Comparison of ENCODE assay signal across 20 cellular contexts in the genomic region with DNA sequence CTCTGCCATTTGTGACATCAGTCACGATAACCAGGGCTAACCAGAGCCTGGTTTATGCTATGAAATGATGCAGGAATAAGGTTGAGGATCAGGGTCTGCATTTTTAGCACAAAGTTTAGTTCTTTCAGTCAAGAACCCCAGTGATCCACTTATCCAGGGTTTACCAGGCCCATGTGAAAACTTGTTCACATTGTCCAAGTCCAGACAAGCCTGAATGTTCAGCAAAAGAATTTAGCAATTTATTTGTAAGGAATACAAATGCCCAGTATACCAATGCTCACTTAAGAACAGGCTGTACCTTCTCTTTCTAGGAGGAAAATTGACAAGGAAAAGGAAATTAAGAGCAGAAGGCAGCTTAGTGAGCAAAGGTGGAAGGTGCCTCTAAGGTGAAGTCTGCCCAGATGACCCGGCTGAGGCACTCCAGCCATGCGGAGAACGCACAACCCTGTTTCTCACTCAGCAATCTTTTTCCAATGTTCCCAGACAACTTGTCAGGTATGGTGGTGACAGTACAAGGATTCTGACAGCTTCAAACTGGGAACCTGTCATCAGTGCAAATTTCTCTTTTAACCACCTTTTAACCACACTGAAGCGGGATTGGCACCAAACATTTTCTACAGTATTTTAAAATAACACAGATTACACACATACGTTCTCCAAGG. TPM values are rescaled to one million over a fixed set of nuclear protein-coding genes. Genes with fewer than 3 reads are reported as not detected.
A peak's percentile ranks its signal among the peaks of the same experiment; 100 is the strongest.
DNase-seq lines count a peak whose midpoint lies in the region; ATAC-seq, FAIRE-seq and TF ChIP-seq lines count a peak whose summit lies in the region.
"Had no signal": no experiment of that assay in that cellular context is flagged by ENCODE, and none has a peak within 500 bp of the region (broad histone marks: within the 10 kb centered on the region; RNA-seq: fewer than 3 reads in every experiment).

No MANE protein-coding gene starts in this region.

- H3K4me1 Mint-ChIP-seq in CD8-positive, alpha-beta T cell (ENCODE audit: low read depth) = no peaks in the 10 kb centered on the region

- TF ChIP-seq RAD21 in HepG2 (CRISPR knock-in tag; IDR thresholded peaks at IDR 0.05) = no peak

- H2AFZ ChIP-seq in HepG2 (ENCODE audit: low read length) (no peak overlapping the region), trophoblast cell (ENCODE audit: insufficient read depth, low read length, poor library complexity) (no peak overlapping the region)

- no peak overlapping the region for H3K4ac ChIP-seq in trophoblast cell (ENCODE audit: low read depth, low read length)

- no peak overlapping the region for H3K27ac ChIP-seq in HepG2 (ENCODE audit: extremely low read length, insufficient read depth, low read length)
- H3K27ac ChIP-seq in right lobe of liver = no peak overlapping the region
- H3K27ac ChIP-seq in esophagus muscularis mucosa (replicated peaks in 1 of 4) = no peak overlapping the region
- no peak overlapping the region for H3K27ac ChIP-seq in trophoblast cell (ENCODE audit: low read depth, low read length)
- no peak overlapping the region for H3K27ac ChIP-seq in CD8-positive, alpha-beta T cell (ENCODE audit: low read depth, low read length)
- H3K27ac ChIP-seq in adrenal gland = no peak overlapping the region
- H3K27ac ChIP-seq: BLaER1 treated with 17β-estradiol and CSF1 and Interleukin-3, amounts not matched to agents 10 nM and 100 nM had no signal

- no peak overlapping the region for H2BK12ac ChIP-seq in trophoblast cell (ENCODE audit: low read length)

- no peak overlapping the region for H2AK5ac ChIP-seq in trophoblast cell (ENCODE audit: low read length)

- H3K79me2 ChIP-seq in HepG2 (ENCODE audit: insufficient read depth, low read length) (peaks cover 5% of the 10 kb centered on the region), trophoblast cell (ENCODE audit: control insufficient read depth, insufficient read depth, low read length, poor library complexity) (no peaks in the 10 kb centered on the region)

- no peak overlapping the region for H4K8ac ChIP-seq in trophoblast cell (ENCODE audit: low read depth, low read length)

- H3K36me3 ChIP-seq in HepG2 (replicated peaks in 1 of 2; ENCODE audit: control insufficient read depth in 1 of 2, insufficient read depth in 2 of 2, low read length in 2 of 2) (peaks cover 7 to 11% of the 10 kb centered on the region in 2 experiments), right lobe of liver (no peaks in the 10 kb centered on the region), esophagus muscularis mucosa (peaks cover 0 to 16% (median 8%) of the 10 kb centered on the region in 4 donors), trophoblast cell (ENCODE audit: control insufficient read depth in 1 of 2, insufficient read depth in 2 of 2, low read length in 2 of 2) (peaks cover 6% of the 10 kb centered on the region in 2 experiments), adrenal gland (replicated peaks in 1 of 2) (no peaks in the 10 kb centered on the region)
- no peaks in the 10 kb centered on the region for H3K36me3 ChIP-seq in CD8-positive, alpha-beta T cell (ENCODE audit: insufficient read depth, low read length)
- H3K36me3 ChIP-seq: MG63 had no signal

- H2BK5ac ChIP-seq in trophoblast cell (ENCODE audit: low read depth, low read length, poor library complexity) = no peak overlapping the region

- FAIRE-seq in HepG2 (lab: Jason Lieb, UNC) = no peak
- FAIRE-seq in D721Med (lab: Jason Lieb, UNC) = no peak
- FAIRE-seq: A204.1, GM12878 had no signal

- CTCF ChIA-PET in HepG2 (lab: Yijun Ruan, JAX; ENCODE audit: low intra/inter-chr PET ratio, low total read pairs) = no interaction called here
- CTCF ChIA-PET in CD8-positive, alpha-beta T cell (lab: Charles Lee) = no interaction called here

- H3K9me3 Mint-ChIP-seq in CD8-positive, alpha-beta T cell = no peaks in the 10 kb centered on the region

- intact Hi-C loops in HepG2 (cut with micrococcal nuclease; ENCODE audit: unreplicated experiment) (no loop called here), right lobe of liver (cut with DNase I) (no loop called here), esophagus muscularis mucosa (cut with DNase I) (no loop called here), adrenal gland (cut with DNase I) (no loop called here)
- intact Hi-C loops in CD8-positive, alpha-beta T cell (cut with DNase I, micrococcal nuclease) = no loop called here

- H3K4me3 ChIP-seq in HepG2 (replicated peaks in 1 of 3; ENCODE audit: insufficient read depth in 1 of 3, low read depth in 2 of 3, low read length in 3 of 3) (no peak overlapping the region), right lobe of liver (no peak overlapping the region), esophagus muscularis mucosa (no peak overlapping the region), trophoblast cell (ENCODE audit: low read depth, low read length) (no peak overlapping the region), adrenal gland (no peak overlapping the region)
- H3K4me3 ChIP-seq in CD8-positive, alpha-beta T cell (ENCODE audit: low read depth, low read length) = no peak overlapping the region
- H3K4me3 ChIP-seq: BLaER1 treated with 17β-estradiol and CSF1 and Interleukin-3, amounts not matched to agents 10 nM and 100 nM; GM12878; HAP-1; MG63 had no signal

- peaks cover 6% of the 10 kb centered on the region for H3K79me1 ChIP-seq in trophoblast cell (ENCODE audit: low read length)

- in situ Hi-C loops in HepG2 (cut with HindIII; ENCODE audit: extremely low pct_ligation_motif_present, low pct_unique_long_range_greater_than_20kb) = no loop called here

- H4K12ac ChIP-seq in trophoblast cell (ENCODE audit: low read depth, low read length) = no peak overlapping the region

- no peak overlapping the region for H3K23ac ChIP-seq in trophoblast cell (ENCODE audit: low read length)

- DNase-seq in HepG2 (ENCODE audit: low spot score) = no peak
- no peak for DNase-seq in right lobe of liver
- DNase-seq in esophagus muscularis mucosa (ENCODE audit: extremely low spot score) = peak; percentile 31
- DNase-seq in trophoblast cell = peak in 1 of 2 donors; percentile 25
- DNase-seq in CD8-positive, alpha-beta T cell = no peak
- no peak for DNase-seq in adrenal gland
- no peak for DNase-seq in D721Med (ENCODE audit: insufficient read length, low spot score)
- DNase-seq: DMS 273 treated with DMSO at 0.1 percent for 48 hours; GDM1; MG63; NCI-H1092; NCI-H1694; NCI-H2107; NCI-H226; NCI-H526; NK-92 treated with Interleukin-12 subunit alpha and Interleukin-12 subunit beta, amount 100 ng/mL, for 24 hours had no signal

- no peak overlapping the region for H2BK120ac ChIP-seq in trophoblast cell (ENCODE audit: insufficient read depth, low read length, poor library complexity)

- H3K27me3 ChIP-seq in HepG2 (ENCODE audit: control insufficient read depth in 1 of 2, insufficient read depth in 2 of 2, low read length in 2 of 2) (no peaks in the 10 kb centered on the region), right lobe of liver (no peaks in the 10 kb centered on the region), esophagus muscularis mucosa (no peaks in the 10 kb centered on the region), trophoblast cell (ENCODE audit: insufficient read depth, low read length) (no peaks in the 10 kb centered on the region), adrenal gland (no peaks in the 10 kb centered on the region)
- no peaks in the 10 kb centered on the region for H3K27me3 ChIP-seq in CD8-positive, alpha-beta T cell (ENCODE audit: insufficient read depth, low read length)
- H3K27me3 ChIP-seq: BLaER1 treated with 17β-estradiol and CSF1 and Interleukin-3, amounts not matched to agents 10 nM and 100 nM; MG63 had no signal

- TF ChIP-seq CTCF in HepG2 (CRISPR knock-in tag; IDR thresholded peaks at IDR 0.05) (no peak), right lobe of liver (IDR thresholded peaks at IDR 0.05) (no peak), esophagus muscularis mucosa (IDR thresholded peaks at IDR 0.05) (no peak), adrenal gland (IDR thresholded peaks at IDR 0.05) (no peak), D721Med (IDR thresholded peaks at IDR 0.05; ENCODE audit: insufficient read depth, missing control alignments) (no peak)
- no peak for TF ChIP-seq CTCF in CD8-positive, alpha-beta T cell (IDR thresholded peaks at IDR 0.05)

- WGBS in HepG2 (ENCODE audit: low lambda C conversion rate) = 98% methylated on average over 3 of the region's 6 CpGs
- 92% methylated on average over 2 of the region's 6 CpGs for WGBS in right lobe of liver (ENCODE audit: insufficient coverage, low coverage, low lambda C conversion rate, missing lambda C conversion rate)
- 94% methylated on average over 6 of the region's 6 CpGs for WGBS in esophagus muscularis mucosa
- no CpG with 5 or more reads among the region's 6 CpGs for WGBS in trophoblast cell (ENCODE audit: extremely low coverage, insufficient coverage, insufficient read length)
- 94 to 96% (median 95%) methylated on average over 6 of the region's 6 CpGs for WGBS in adrenal gland, 4 donors

- H3K4me2 ChIP-seq in HepG2 (ENCODE audit: low read depth, low read length) (no peak overlapping the region), trophoblast cell (ENCODE audit: low read length) (no peak overlapping the region)
- H3K4me2 ChIP-seq: BLaER1 treated with 17β-estradiol and CSF1 and Interleukin-3, amounts not matched to agents 10 nM and 100 nM had no signal

- H4K91ac ChIP-seq in trophoblast cell (ENCODE audit: low read depth, low read length) = no peak overlapping the region

- no peak overlapping the region for H3K14ac ChIP-seq in trophoblast cell (ENCODE audit: low read length)

- no peaks in the 10 kb centered on the region for H4K20me1 ChIP-seq in HepG2 (ENCODE audit: insufficient read depth, low read length)

- H3K4me1 ChIP-seq in HepG2 (ENCODE audit: insufficient read depth, low read length) = peaks cover 63% of the 10 kb centered on the region
- peaks cover 0 to 17% (median 3%) of the 10 kb centered on the region in 4 donors for H3K4me1 ChIP-seq in right lobe of liver
- peaks cover 0 to 13% (median 4%) of the 10 kb centered on the region in 4 donors for H3K4me1 ChIP-seq in esophagus muscularis mucosa
- H3K4me1 ChIP-seq in trophoblast cell (ENCODE audit: control insufficient read depth in 1 of 2, insufficient read depth in 2 of 2, low read length in 2 of 2) = peaks cover 6 to 17% of the 10 kb centered on the region in 2 experiments
- no peaks in the 10 kb centered on the region for H3K4me1 ChIP-seq in CD8-positive, alpha-beta T cell (ENCODE audit: insufficient read depth, low read length)
- H3K4me1 ChIP-seq in adrenal gland (replicated peaks in 1 of 2) = peaks cover 0 to 19% of the 10 kb centered on the region in 2 donors

- ATAC-seq in HepG2 (no peak), right lobe of liver (no peak)
- ATAC-seq in CD8-positive, alpha-beta T cell = no peak
- ATAC-seq: GM12878 had no signal

- no peaks in the 10 kb centered on the region for H3K27me3 Mint-ChIP-seq in CD8-positive, alpha-beta T cell (ENCODE audit: low read depth)

- POLR2A ChIA-PET in HepG2 (lab: Yijun Ruan, JAX) = no interaction called here
- POLR2A ChIA-PET in CD8-positive, alpha-beta T cell (lab: Charles Lee) = no interaction called here

- H3K9ac ChIP-seq in HepG2 (ENCODE audit: insufficient read depth, low read depth, low read length) = no peak overlapping the region
- no peak overlapping the region for H3K9ac ChIP-seq in trophoblast cell (ENCODE audit: low read length)
- H3K9ac ChIP-seq: BLaER1 treated with 17β-estradiol and CSF1 and Interleukin-3, amounts not matched to agents 10 nM and 100 nM had no signal

- BruUV-seq in HepG2 (replicated peaks; lab: Mats Ljungman, UMichigan) = no TSS peak

- TF ChIP-seq POLR2A in HepG2 (IDR thresholded peaks at IDR 0.05; ENCODE audit: insufficient read depth in 1 of 2, low read depth in 2 of 2, low read length in 2 of 2) (no peak), right lobe of liver (IDR thresholded peaks at IDR 0.05) (no peak), esophagus muscularis mucosa (IDR thresholded peaks at IDR 0.05; ENCODE audit: low read depth) (no peak), adrenal gland (IDR thresholded peaks at IDR 0.05) (no peak)

- H3K9me3 ChIP-seq in HepG2 (ENCODE audit: low read length) (no peaks in the 10 kb centered on the region), right lobe of liver (no peaks in the 10 kb centered on the region), esophagus muscularis mucosa (no peaks in the 10 kb centered on the region), trophoblast cell (ENCODE audit: insufficient read depth, low read depth, low read length) (no peaks in the 10 kb centered on the region), adrenal gland (replicated peaks in 1 of 3) (peaks cover 0 to 4% (median 0%) of the 10 kb centered on the region in 3 donors)
- no peaks in the 10 kb centered on the region for H3K9me3 ChIP-seq in CD8-positive, alpha-beta T cell (ENCODE audit: low read length)
- H3K9me3 ChIP-seq: BLaER1 treated with 17β-estradiol and CSF1 and Interleukin-3, amounts not matched to agents 10 nM and 100 nM; HAP-1; MG63 had no signal

- H3K36me3 Mint-ChIP-seq in CD8-positive, alpha-beta T cell = no peaks in the 10 kb centered on the region

- H3K4me3 Mint-ChIP-seq in CD8-positive, alpha-beta T cell = no peak overlapping the region

- no peak overlapping the region for H3K27ac Mint-ChIP-seq in CD8-positive, alpha-beta T cell

- TF ChIP-seq EP300 in HepG2 (IDR thresholded peaks at IDR 0.05; ENCODE audit: low read depth in 2 of 2, low read length in 2 of 2) (no peak), HepG2 (CRISPR knock-in tag; IDR thresholded peaks at IDR 0.05; ENCODE audit: borderline replicate concordance) (no peak), esophagus muscularis mucosa (IDR thresholded peaks at IDR 0.05) (no peak)

- peak overlapping the region; percentile 51 for H3K18ac ChIP-seq in trophoblast cell (ENCODE audit: low read length)

RNA-seq across cellular contexts. Expression of a gene that starts 54.0 kb away (rescaled TPM):
- 12.2 TPM in 2 replicates for total RNA-seq in HepG2 (2016; rRNA removed; fragmentation: Illumina TruSeq; extraction: Trizol)
- 1.5 and 2.6 TPM in 2 replicates for total RNA-seq in HepG2 (2016; cell fraction: cytosol; rRNA removed; fragmentation: Illumina TruSeq; extraction: Trizol; ENCODE audit: low read depth)
- total RNA-seq in HepG2 (2016; cell fraction: insoluble cytoplasmic fraction; rRNA removed; fragmentation: Illumina TruSeq; extraction: Trizol) = 10.4 and 11.6 TPM in 2 replicates
- 4.6 and 4.8 TPM in 2 replicates for total RNA-seq in HepG2 (2016; cell fraction: membrane; rRNA removed; fragmentation: Illumina TruSeq; extraction: Trizol)
- total RNA-seq in HepG2 (2016; cell fraction: nucleus; rRNA removed; fragmentation: Illumina TruSeq; extraction: Trizol) = 17.1 and 20.0 TPM in 2 replicates
- 9.6 and 11.9 TPM in 2 replicates for polyA plus RNA-seq in HepG2 (2011; rRNA removed)
- polyA plus RNA-seq in HepG2 (2011; cell fraction: cytosol; rRNA removed) = 7.0 and 8.0 TPM in 2 replicates
- polyA plus RNA-seq in HepG2 (2011; cell fraction: nucleus; rRNA removed) = 11.8 and 12.8 TPM in 2 replicates
- 7.3 and 8.1 TPM in 2 replicates for polyA plus RNA-seq in HepG2 (2012)
- 0.26 and 0.42 TPM in 2 replicates for polyA plus RNA-seq in HepG2 (2016; cell fraction: cytosol; fragmentation: Illumina TruSeq; extraction: Trizol; ENCODE audit: low read depth)
- polyA plus RNA-seq in HepG2 (2016; cell fraction: insoluble cytoplasmic fraction; fragmentation: Illumina TruSeq; extraction: Trizol; ENCODE audit: low read depth) = 7.8 and 8.5 TPM in 2 replicates
- polyA plus RNA-seq in HepG2 (2016; cell fraction: membrane; fragmentation: Illumina TruSeq; extraction: Trizol; ENCODE audit: low read depth) = 1.4 and 1.7 TPM in 2 replicates
- polyA plus RNA-seq in HepG2 (2016; cell fraction: nucleus; fragmentation: Illumina TruSeq; extraction: Trizol; ENCODE audit: insufficient read depth, low read depth) = 11.3 and 12.2 TPM in 2 replicates
- 11.6 and 31.0 TPM in 2 replicates for polyA minus RNA-seq in HepG2 (2011; rRNA and poly(A)+ RNA removed; ENCODE audit: low replicate concordance)
- 13.0 and 13.1 TPM in 2 replicates for polyA minus RNA-seq in HepG2 (2011; cell fraction: cytosol; rRNA and poly(A)+ RNA removed)
- 57.6 and 63.4 TPM in 2 replicates for polyA minus RNA-seq in HepG2 (2011; cell fraction: nucleus; rRNA and poly(A)+ RNA removed)
- 10 to 100 TPM in 3 of 6 experiments, 1 to 10 TPM in 3; 6.6 to 17.9 (median 9.4) TPM for total RNA-seq in right lobe of liver
- total RNA-seq in esophagus muscularis mucosa = 10 to 100 TPM; 15.4 to 23.8 (median 21.3) TPM
- polyA plus RNA-seq in trophoblast cell (2013) = 21.6 and 23.5 TPM in 2 replicates
- under 1 TPM; 0.33 to 0.57 TPM for total RNA-seq in CD8-positive, alpha-beta T cell
- total RNA-seq in adrenal gland = 10 to 100 TPM in 7 of 8 donors, 1 to 10 TPM in 1; 8.2 to 27.7 (median 16.3) TPM
- polyA plus RNA-seq in adrenal gland = 10 to 100 TPM in 1 of 3 donors, 1 to 10 TPM in 2; 3.8 to 14.4 (median 7.5) TPM
